In genomic region chr14:95290769-95291440, GRCh38 we compare ENCODE assay signal across 10 cellular contexts. TPM values are rescaled to one million over a fixed set of nuclear protein-coding genes. Genes with fewer than 3 reads are reported as not detected.
DNase-seq lines count a peak whose midpoint lies in the region; ATAC-seq, FAIRE-seq and TF ChIP-seq lines count a peak whose summit lies in the region.
"Had no signal": no experiment of that assay in that cellular context is flagged by ENCODE, and none has a peak within 500 bp of the region (broad histone marks: within the 10 kb centered on the region; RNA-seq: fewer than 3 reads in every experiment).

No MANE protein-coding gene starts in this region.

- peaks cover 0 to 3% (median 0%) of the 10 kb centered on the region in 4 donors for H3K9me3 ChIP-seq in liver (ENCODE audit: control insufficient read depth in 4 of 4, low read length in 3 of 4)
- no peaks in the 10 kb centered on the region for H3K9me3 ChIP-seq in HepG2 (ENCODE audit: low read length)
- no peaks in the 10 kb centered on the region for H3K9me3 ChIP-seq in OCI-LY3 (ENCODE audit: insufficient read depth, low read length)

- H3K9ac ChIP-seq in liver (ENCODE audit: low read depth in 1 of 2, low read length in 2 of 2): no peak overlapping the region
- H3K9ac ChIP-seq in HepG2 (ENCODE audit: insufficient read depth, low read depth, low read length): no peak overlapping the region
- H3K9ac ChIP-seq in OCI-LY3 (ENCODE audit: low read length): no peak overlapping the region

- ATAC-seq in HepG2 (no peak), HG02884 (IDR thresholded peaks at IDR 0.05; ENCODE audit: unreplicated experiment) (no peak)
- no peak for ATAC-seq in activated T-cell treated with anti-CD3 and anti-CD28 coated beads, Interleukin-2, amount 50 U/mL, for 4 hours

- no TSS peak for BruUV-seq in HepG2 (replicated peaks; lab: Mats Ljungman, UMichigan)

- H4K20me1 ChIP-seq in HepG2 (ENCODE audit: insufficient read depth, low read length) (no peaks in the 10 kb centered on the region), OCI-LY3 (ENCODE audit: insufficient read depth, low read length) (no peaks in the 10 kb centered on the region; the same call in 1 of the 2 replicates)

- H3K27ac ChIP-seq in liver (ENCODE audit: low read depth in 1 of 2, low read length in 2 of 2): peak overlapping the region; percentile 46 to 62
- no peak overlapping the region for H3K27ac ChIP-seq in HepG2 (ENCODE audit: extremely low read length, insufficient read depth, low read length)
- H3K27ac ChIP-seq in OCI-LY3 (ENCODE audit: low read length): no peak overlapping the region

- no peaks in the 10 kb centered on the region for H3K4me1 Mint-ChIP-seq in activated T-cell treated with anti-CD3 and anti-CD28 coated beads, Interleukin-2, amount 50 U/mL, for 4 hours (ENCODE audit: low read depth)

- TF ChIP-seq CTCF in liver (IDR thresholded peaks at IDR 0.05; ENCODE audit: low read depth, low read length, missing input control): no peak
- no peak for TF ChIP-seq CTCF in HepG2 (CRISPR knock-in tag; IDR thresholded peaks at IDR 0.05)
- TF ChIP-seq CTCF in OCI-LY3 (IDR thresholded peaks at IDR 0.05; ENCODE audit: low read depth, low read length): no peak

- TF ChIP-seq EP300 in HepG2 (IDR thresholded peaks at IDR 0.05; ENCODE audit: low read depth in 2 of 2, low read length in 2 of 2) (no peak), HepG2 (CRISPR knock-in tag; IDR thresholded peaks at IDR 0.05; ENCODE audit: borderline replicate concordance) (no peak)

- DNase-seq in HepG2 (ENCODE audit: low spot score) (no peak), iPS-NIHi7 (ENCODE audit: extremely low spot score) (peak; percentile 70)
- no peak for DNase-seq in activated T-cell treated with anti-CD3 and anti-CD28 coated beads, Interleukin-2, amount 50 U/mL, for 4 hours
- DNase-seq in activated CD4-positive, CD25-positive, alpha-beta regulatory T cell (lab: John Stamatoyannopoulos, UW): no peak
- no peak for DNase-seq in activated CD4-positive, alpha-beta T cell treated with anti-CD3 and anti-CD28 coated beads for 1 hour
- DNase-seq: T-helper 2 cell had no signal

- peaks cover 7 to 42% (median 23%) of the 10 kb centered on the region in 4 donors for H3K4me1 ChIP-seq in liver (ENCODE audit: control insufficient read depth in 4 of 4, insufficient read depth in 4 of 4, low read length in 3 of 4)
- peaks cover 53% of the 10 kb centered on the region for H3K4me1 ChIP-seq in HepG2 (ENCODE audit: insufficient read depth, low read length)
- H3K4me1 ChIP-seq in OCI-LY3 (ENCODE audit: low read length): peaks cover 12% of the 10 kb centered on the region

- H3K4me3 ChIP-seq in liver (ENCODE audit: low read depth in 1 of 3, low read length in 3 of 3) (no peak overlapping the region), HepG2 (replicated peaks in 1 of 3; ENCODE audit: insufficient read depth in 1 of 3, low read depth in 2 of 3, low read length in 3 of 3) (no peak overlapping the region), OCI-LY3 (ENCODE audit: low read length) (no peak overlapping the region)

- H3K36me3 Mint-ChIP-seq in activated T-cell treated with anti-CD3 and anti-CD28 coated beads, Interleukin-2, amount 50 U/mL, for 4 hours (ENCODE audit: insufficient read depth): no peaks in the 10 kb centered on the region

- no peak for TF ChIP-seq RAD21 in liver (IDR thresholded peaks at IDR 0.05)
- TF ChIP-seq RAD21 in HepG2 (CRISPR knock-in tag; IDR thresholded peaks at IDR 0.05): no peak

- H3K79me2 ChIP-seq in HepG2 (ENCODE audit: insufficient read depth, low read length) (peaks cover 6% of the 10 kb centered on the region), OCI-LY3 (ENCODE audit: low read length) (no peaks in the 10 kb centered on the region)

- TF ChIP-seq POLR2A in HepG2 (IDR thresholded peaks at IDR 0.05; ENCODE audit: insufficient read depth in 1 of 2, low read depth in 2 of 2, low read length in 2 of 2): no peak

- H3K27me3 Mint-ChIP-seq in activated T-cell treated with anti-CD3 and anti-CD28 coated beads, Interleukin-2, amount 50 U/mL, for 4 hours (ENCODE audit: low read depth): peaks cover 22% of the 10 kb centered on the region

- no peak for FAIRE-seq in HepG2 (lab: Jason Lieb, UNC)
- FAIRE-seq: colon had no signal

- 65% methylated on average over 20 of the region's 20 CpGs for WGBS in liver
- 86% methylated on average over 10 of the region's 20 CpGs for WGBS in HepG2 (ENCODE audit: low lambda C conversion rate)

- H3K4me2 ChIP-seq in HepG2 (ENCODE audit: low read depth, low read length): no peak overlapping the region
- peak overlapping the region; percentile 25 for H3K4me2 ChIP-seq in OCI-LY3 (ENCODE audit: low read length)

- no peaks in the 10 kb centered on the region for H3K36me3 ChIP-seq in liver (ENCODE audit: control insufficient read depth in 4 of 4, insufficient read depth in 3 of 4, low read depth in 1 of 4, low read length in 3 of 4)
- no peaks in the 10 kb centered on the region for H3K36me3 ChIP-seq in HepG2 (replicated peaks in 1 of 2; ENCODE audit: control insufficient read depth in 1 of 2, insufficient read depth in 2 of 2, low read length in 2 of 2)
- no peaks in the 10 kb centered on the region for H3K36me3 ChIP-seq in OCI-LY3 (replicated peaks; ENCODE audit: low read depth, low read length)

- CTCF ChIA-PET in HepG2 (lab: Yijun Ruan, JAX; ENCODE audit: low intra/inter-chr PET ratio, low total read pairs): no interaction called here

- H2AFZ ChIP-seq in HepG2 (ENCODE audit: low read length): no peak overlapping the region
- no peak overlapping the region for H2AFZ ChIP-seq in OCI-LY3 (ENCODE audit: low read depth, low read length)

- intact Hi-C loops in HepG2 (cut with micrococcal nuclease; ENCODE audit: unreplicated experiment): no loop called here

- in situ Hi-C loops in HepG2 (cut with HindIII; ENCODE audit: extremely low pct_ligation_motif_present, low pct_unique_long_range_greater_than_20kb): no loop called here

- no peaks in the 10 kb centered on the region for H3K27me3 ChIP-seq in liver (ENCODE audit: control insufficient read depth in 4 of 4, insufficient read depth in 4 of 4, low read length in 3 of 4)
- no peaks in the 10 kb centered on the region for H3K27me3 ChIP-seq in HepG2 (ENCODE audit: control insufficient read depth in 1 of 2, insufficient read depth in 2 of 2, low read length in 2 of 2)
- peaks cover 11% of the 10 kb centered on the region for H3K27me3 ChIP-seq in OCI-LY3 (ENCODE audit: low read depth, low read length)

- H3K9me3 Mint-ChIP-seq in activated T-cell treated with anti-CD3 and anti-CD28 coated beads, Interleukin-2, amount 50 U/mL, for 4 hours: peaks cover 8% of the 10 kb centered on the region

- POLR2A ChIA-PET in HepG2 (lab: Yijun Ruan, JAX): interaction anchor here (1.5 kb wide), 1 partner anchor 10 kb away, joined by 6 read pairs; no protein-coding TSS in a partner anchor

- H3K4me3 Mint-ChIP-seq in activated T-cell treated with anti-CD3 and anti-CD28 coated beads, Interleukin-2, amount 50 U/mL, for 4 hours: no peak overlapping the region

TF ChIP-seq in liver, 16 proteins besides CTCF, POLR2A, EP300 and RAD21 (continues in another document):
- TF ChIP-seq HNF4G (IDR thresholded peaks at IDR 0.05): no peak

TF ChIP-seq in HepG2, 621 proteins besides CTCF, POLR2A, EP300 and RAD21 (continues in another document):
- TF ChIP-seq ZNF790 (CRISPR knock-in tag; IDR thresholded peaks at IDR 0.05; ENCODE audit: borderline replicate concordance): no peak

RNA-seq across cellular contexts. Expression of gene CLMN, which starts 28.8 kb away (rescaled TPM):
- total RNA-seq in liver: 10 to 100 TPM in 1 of 2 donors, 1 to 10 TPM in 1; 6.0 to 40.1 TPM
- polyA plus RNA-seq in liver: 10 to 100 TPM in 1 of 2 donors, 1 to 10 TPM in 1; 8.2 to 41.1 TPM
- 15.1 and 16.2 TPM in 2 replicates for total RNA-seq in HepG2 (2016; rRNA removed; fragmentation: Illumina TruSeq; extraction: Trizol)
- total RNA-seq in HepG2 (2016; cell fraction: cytosol; rRNA removed; fragmentation: Illumina TruSeq; extraction: Trizol; ENCODE audit: low read depth): 4.4 and 5.9 TPM in 2 replicates
- 13.1 and 14.8 TPM in 2 replicates for total RNA-seq in HepG2 (2016; cell fraction: insoluble cytoplasmic fraction; rRNA removed; fragmentation: Illumina TruSeq; extraction: Trizol)
- total RNA-seq in HepG2 (2016; cell fraction: membrane; rRNA removed; fragmentation: Illumina TruSeq; extraction: Trizol): 8.6 and 9.0 TPM in 2 replicates
- 21.4 and 22.0 TPM in 2 replicates for total RNA-seq in HepG2 (2016; cell fraction: nucleus; rRNA removed; fragmentation: Illumina TruSeq; extraction: Trizol)
- polyA plus RNA-seq in HepG2 (2011; rRNA removed): 16.4 and 16.7 TPM in 2 replicates
- 5.7 and 6.9 TPM in 2 replicates for polyA plus RNA-seq in HepG2 (2011; cell fraction: cytosol; rRNA removed)
- polyA plus RNA-seq in HepG2 (2011; cell fraction: nucleus; rRNA removed): 55.9 and 58.4 TPM in 2 replicates
- 12.5 and 17.3 TPM in 2 replicates for polyA plus RNA-seq in HepG2 (2012)
- polyA plus RNA-seq in HepG2 (2016; cell fraction: cytosol; fragmentation: Illumina TruSeq; extraction: Trizol; ENCODE audit: low read depth): 4.6 and 4.9 TPM in 2 replicates
- polyA plus RNA-seq in HepG2 (2016; cell fraction: insoluble cytoplasmic fraction; fragmentation: Illumina TruSeq; extraction: Trizol; ENCODE audit: low read depth): 10.5 and 11.4 TPM in 2 replicates
- polyA plus RNA-seq in HepG2 (2016; cell fraction: membrane; fragmentation: Illumina TruSeq; extraction: Trizol; ENCODE audit: low read depth): 7.1 and 7.5 TPM in 2 replicates
- 24.4 and 27.2 TPM in 2 replicates for polyA plus RNA-seq in HepG2 (2016; cell fraction: nucleus; fragmentation: Illumina TruSeq; extraction: Trizol; ENCODE audit: insufficient read depth, low read depth)
- polyA minus RNA-seq in HepG2 (2011; rRNA and poly(A)+ RNA removed; ENCODE audit: low replicate concordance): 0.51 and 12.1 TPM in 2 replicates
- 8.5 and 10.6 TPM in 2 replicates for polyA minus RNA-seq in HepG2 (2011; cell fraction: cytosol; rRNA and poly(A)+ RNA removed)
- polyA minus RNA-seq in HepG2 (2011; cell fraction: nucleus; rRNA and poly(A)+ RNA removed): 45.1 and 53.1 TPM in 2 replicates
- total RNA-seq in activated T-cell treated with anti-CD3 and anti-CD28 coated beads, Interleukin-2, amount 50 U/mL, for 4 hours: 1 to 10 TPM in 1 of 3 donors, under 1 TPM in 2; 0.71 to 1.3 (median 0.71) TPM

Comparison
In these comparisons a context has a peak if more than half of its experiments do, and no peak if none do; other contexts are left out.
1. H3K27ac ChIP-seq: peak in liver (2 of 2); none in HepG2 (single experiment) and OCI-LY3 (single experiment).